In the genomic region with DNA sequence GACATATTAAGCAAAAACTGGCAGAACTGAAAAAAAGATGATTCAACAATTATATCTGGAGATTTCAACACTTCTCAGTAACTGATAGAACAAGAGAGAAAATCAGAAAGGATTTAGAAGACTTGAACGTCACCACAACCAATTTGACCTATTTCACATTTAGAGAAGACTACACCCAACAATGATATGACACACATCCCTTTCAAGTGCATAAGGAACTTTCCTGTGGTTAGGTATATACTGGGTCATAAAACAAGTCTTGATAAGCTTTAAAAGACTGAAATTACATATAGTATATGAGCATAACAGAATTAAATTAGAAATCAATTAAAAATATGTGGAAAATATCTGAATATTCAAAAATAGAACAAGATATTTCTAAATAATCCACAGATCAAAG, we compare ENCODE assay signal across 33 cellular contexts.
"Had no signal": no experiment of that assay in that cellular context is flagged by ENCODE, and none has a peak within 500 bp of the region (broad histone marks: within the 10 kb centered on the region; RNA-seq: fewer than 3 reads in every experiment).

No MANE protein-coding gene starts in this region.

- H3K36me3 Mint-ChIP-seq: activated CD4-positive, alpha-beta memory T cell treated with anti-CD3 and anti-CD28 coated beads for 36 hours; activated naive CD4-positive, alpha-beta T cell treated with anti-CD3 and anti-CD28 coated beads, Interleukin-2, amount 10 ng/mL, durations not matched to agents 7 days and 5 days; activated naive CD4-positive, alpha-beta T cell treated with anti-CD3 and anti-CD28 coated beads, Interleukin-2, amount 50 U/mL, for 24 hours; activated naive CD8-positive, alpha-beta T cell; activated naive CD8-positive, alpha-beta T cell treated with anti-CD3 and anti-CD28 coated beads, Interleukin-2, amount 10 ng/mL, durations not matched to agents 7 days and 5 days; brain had no signal

- H3K27ac ChIP-seq: ascending aorta, cardiac muscle cell, VCaP had no signal

- H3K36me3 ChIP-seq: ascending aorta, cardiac muscle cell had no signal

- H3K4me3 ChIP-seq: ascending aorta, cardiac muscle cell had no signal

- H3K9me3 ChIP-seq: ascending aorta had no signal

- H3K27me3 ChIP-seq: ascending aorta, cardiac muscle cell had no signal

- DNase-seq: activated B cell treated with CpG ODN at 0.5 μM for 24 hours; activated CD4-positive, alpha-beta memory T cell treated with anti-CD3 and anti-CD28 coated beads for 36 hours; activated CD4-positive, alpha-beta T cell treated with anti-CD3 and anti-CD28 coated beads for 4 hours; activated CD4-positive, alpha-beta T cell treated with anti-CD3 and anti-CD28 coated beads, Interleukin-2, amount 10 ng/mL, durations not matched to agents 24 days and 14 days; activated CD4-positive, alpha-beta T cell treated with anti-CD3 and anti-CD28 coated beads, Interleukin-2, amount 50 U/mL, for 1 hour; activated CD4-positive, alpha-beta T cell treated with anti-CD3 and anti-CD28 coated beads, Interleukin-2, amount 50 U/mL, for 4 hours; activated CD4-positive, CD25-positive, alpha-beta regulatory T cell treated with anti-CD3 and anti-CD28 coated beads, Interleukin-2, amount 50 U/mL, for 72 hours; activated CD8-positive, alpha-beta memory T cell treated with anti-CD3 and anti-CD28 coated beads, Interleukin-2, amount 50 U/mL, for 4 hours; activated CD8-positive, alpha-beta T cell treated with anti-CD3 and anti-CD28 coated beads for 36 hours; activated effector memory CD4-positive, alpha-beta T cell treated with Interleukin-2 at 50 U/mL for 16 hours; activated gamma-delta T cell; activated naive CD4-positive, alpha-beta T cell treated with anti-CD3 and anti-CD28 coated beads, Interleukin-2, amount 10 ng/mL, durations not matched to agents 7 days and 5 days; activated naive CD4-positive, alpha-beta T cell treated with Interleukin-2 at 50 U/mL for 16 hours; activated naive CD8-positive, alpha-beta T cell treated with anti-CD3 and anti-CD28 coated beads, Interleukin-2, amount 10 ng/mL, durations not matched to agents 7 days and 5 days; activated naive CD8-positive, alpha-beta T cell treated with anti-CD3 and anti-CD28 coated beads, Interleukin-2, amount 50 U/mL, for 24 hours; activated T-cell treated with anti-CD3 and anti-CD28 coated beads for 4 hours; activated T-cell treated with anti-CD3 and anti-CD28 coated beads, Interleukin-2, amount 50 U/mL, for 1 hour; activated T-cell treated with anti-CD3 and anti-CD28 coated beads, Interleukin-2, amount 50 U/mL, for 4 hours; amygdala; anterior cingulate cortex; caudate nucleus; T-helper 2 cell; T-helper 9 cell had no signal

- H3K4me1 Mint-ChIP-seq: activated B cell treated with CpG ODN at 0.5 μM for 24 hours; activated CD4-positive, alpha-beta T cell treated with anti-CD3 and anti-CD28 coated beads, Interleukin-2, amount 10 ng/mL, durations not matched to agents 24 days and 14 days; activated naive CD4-positive, alpha-beta T cell treated with anti-CD3 and anti-CD28 coated beads, Interleukin-2, amount 10 ng/mL, durations not matched to agents 7 days and 5 days; activated naive CD4-positive, alpha-beta T cell treated with anti-CD3 and anti-CD28 coated beads, Interleukin-2, amount 50 U/mL, for 24 hours; activated naive CD8-positive, alpha-beta T cell treated with anti-CD3 and anti-CD28 coated beads, Interleukin-2, amount 10 ng/mL, durations not matched to agents 7 days and 5 days; activated naive CD8-positive, alpha-beta T cell treated with anti-CD3 and anti-CD28 coated beads, Interleukin-2, amount 50 U/mL, for 24 hours; brain had no signal

- H3K4me3 Mint-ChIP-seq: activated B cell treated with CpG ODN at 0.5 μM for 24 hours; activated CD4-positive, alpha-beta memory T cell treated with anti-CD3 and anti-CD28 coated beads for 36 hours; activated CD4-positive, alpha-beta T cell treated with anti-CD3 and anti-CD28 coated beads, Interleukin-2, amount 10 ng/mL, durations not matched to agents 24 days and 14 days; activated CD8-positive, alpha-beta T cell treated with anti-CD3 and anti-CD28 coated beads for 36 hours; activated naive CD4-positive, alpha-beta T cell treated with anti-CD3 and anti-CD28 coated beads, Interleukin-2, amount 10 ng/mL, durations not matched to agents 7 days and 5 days; activated naive CD4-positive, alpha-beta T cell treated with anti-CD3 and anti-CD28 coated beads, Interleukin-2, amount 50 U/mL, for 24 hours; activated naive CD8-positive, alpha-beta T cell; activated naive CD8-positive, alpha-beta T cell treated with anti-CD3 and anti-CD28 coated beads, Interleukin-2, amount 10 ng/mL, durations not matched to agents 7 days and 5 days; activated naive CD8-positive, alpha-beta T cell treated with anti-CD3 and anti-CD28 coated beads, Interleukin-2, amount 50 U/mL, for 24 hours; activated T-cell treated with anti-CD3 and anti-CD28 coated beads, Interleukin-2, amount 50 U/mL, for 4 hours; brain; T-helper 2 cell treated with Interferon-gamma antibody and Interleukin-4, amounts not matched to agents 5 μg/mL and 100 μg/mL, for 36 hours had no signal

- FAIRE-seq: bronchial epithelial cell, TTC549 had no signal

- ATAC-seq: activated CD8-positive, alpha-beta T cell treated with anti-CD3 and anti-CD28 coated beads for 36 hours; activated naive CD8-positive, alpha-beta T cell treated with anti-CD3 and anti-CD28 coated beads, Interleukin-2, amount 50 U/mL, for 24 hours; activated T-cell treated with anti-CD3 and anti-CD28 coated beads, Interleukin-2, amount 50 U/mL, for 4 hours had no signal

- H3K27me3 Mint-ChIP-seq: activated B cell treated with CpG ODN at 0.5 μM for 24 hours; activated CD4-positive, alpha-beta T cell treated with anti-CD3 and anti-CD28 coated beads, Interleukin-2, amount 10 ng/mL, durations not matched to agents 24 days and 14 days; activated CD8-positive, alpha-beta T cell treated with anti-CD3 and anti-CD28 coated beads for 36 hours; activated naive CD4-positive, alpha-beta T cell treated with anti-CD3 and anti-CD28 coated beads, Interleukin-2, amount 10 ng/mL, durations not matched to agents 7 days and 5 days; activated naive CD4-positive, alpha-beta T cell treated with anti-CD3 and anti-CD28 coated beads, Interleukin-2, amount 50 U/mL, for 24 hours; activated naive CD8-positive, alpha-beta T cell; activated naive CD8-positive, alpha-beta T cell treated with anti-CD3 and anti-CD28 coated beads, Interleukin-2, amount 10 ng/mL, durations not matched to agents 7 days and 5 days; activated naive CD8-positive, alpha-beta T cell treated with anti-CD3 and anti-CD28 coated beads, Interleukin-2, amount 50 U/mL, for 24 hours; brain had no signal

- H3K27ac Mint-ChIP-seq: activated B cell treated with CpG ODN at 0.5 μM for 24 hours; activated CD4-positive, alpha-beta memory T cell treated with anti-CD3 and anti-CD28 coated beads for 36 hours; activated CD4-positive, alpha-beta T cell treated with anti-CD3 and anti-CD28 coated beads, Interleukin-2, amount 10 ng/mL, durations not matched to agents 24 days and 14 days; activated CD8-positive, alpha-beta T cell treated with anti-CD3 and anti-CD28 coated beads for 36 hours; activated naive CD4-positive, alpha-beta T cell treated with anti-CD3 and anti-CD28 coated beads, Interleukin-2, amount 10 ng/mL, durations not matched to agents 7 days and 5 days; activated naive CD4-positive, alpha-beta T cell treated with anti-CD3 and anti-CD28 coated beads, Interleukin-2, amount 50 U/mL, for 24 hours; activated naive CD8-positive, alpha-beta T cell; activated naive CD8-positive, alpha-beta T cell treated with anti-CD3 and anti-CD28 coated beads, Interleukin-2, amount 10 ng/mL, durations not matched to agents 7 days and 5 days; activated naive CD8-positive, alpha-beta T cell treated with anti-CD3 and anti-CD28 coated beads, Interleukin-2, amount 50 U/mL, for 24 hours; activated T-helper 2 cell treated with anti-CD3 and anti-CD28 coated beads, Interferon-gamma antibody, Interleukin-2, Interleukin-4, amounts not matched to agents 10 μg/mL and 5 μg/mL and 100 μg/mL, durations not matched to agents 14 hours and 24 hours and 36 hours; brain; T-helper 2 cell treated with Interferon-gamma antibody and Interleukin-4, amounts not matched to agents 5 μg/mL and 100 μg/mL, for 36 hours had no signal
